ENCODE assay signal across 8 cellular contexts in genomic region chr17:57849874-57850754, GRCh38. TPM values are rescaled to one million over a fixed set of nuclear protein-coding genes. Genes with fewer than 3 reads are reported as not detected.
DNase-seq lines count a peak whose midpoint lies in the region; ATAC-seq lines count a peak whose summit lies in the region.

Gene MRPS23, minus strand, starts transcription at chr17:57850044. Its CDS starts 34 bp downstream, at chr17:57850010.

- H3K27ac Mint-ChIP-seq in CD8-positive, alpha-beta memory T cell = peak within 1 kb of the TSS; percentile 90 to 100 (median 99)

- peaks cover 30% of the 10 kb centered on the region for H3K4me1 ChIP-seq in CD8-positive, alpha-beta memory T cell (ENCODE audit: insufficient read depth, low read length)
- H3K4me1 ChIP-seq in effector memory CD4-positive, alpha-beta T cell (ENCODE audit: control insufficient read depth, insufficient read depth, low read length, poor library complexity, severe bottlenecking) = peaks cover 10% of the 10 kb centered on the region

- CTCF ChIA-PET in CD8-positive, alpha-beta memory T cell (lab: Charles Lee) = interaction anchor here (0.7 to 4.0 kb wide), 8 partner anchors 8 to 262 kb away, joined by 3 to 19 read pairs (median 4); no protein-coding TSS in a partner anchor

- peak within 1 kb of the TSS; percentile 99 for H3K4me3 ChIP-seq in CD8-positive, alpha-beta memory T cell (ENCODE audit: low read length)
- H3K4me3 ChIP-seq in effector memory CD4-positive, alpha-beta T cell (ENCODE audit: insufficient read depth, low read depth, low read length, poor library complexity, severe bottlenecking) = peak within 1 kb of the TSS; percentile 61

- no peaks in the 10 kb centered on the region for H3K9me3 ChIP-seq in CD8-positive, alpha-beta memory T cell (ENCODE audit: low read length)
- H3K9me3 ChIP-seq in effector memory CD4-positive, alpha-beta T cell (ENCODE audit: control insufficient read depth, low read length) = no peaks in the 10 kb centered on the region

- peak; percentile 92 to 98 (median 94) for DNase-seq in CD8-positive, alpha-beta memory T cell
- DNase-seq in HS-5 (ENCODE audit: low read depth) (peak; percentile 89), medulla oblongata (ENCODE audit: extremely low spot score) (peak; percentile 99)
- DNase-seq in NK-92 treated with Interleukin-12 subunit alpha and Interleukin-12 subunit beta, amount 100 ng/mL, for 24 hours (lab: John Stamatoyannopoulos, UW) = peak; percentile 95
- peak; percentile 95 for DNase-seq in activated CD8-positive, alpha-beta memory T cell treated with anti-CD3 and anti-CD28 coated beads for 24 hours
- peak; percentile 91 to 95 (median 95) for DNase-seq in effector memory CD4-positive, alpha-beta T cell
- peak; percentile 93 for DNase-seq in stimulated activated CD8-positive, alpha-beta memory T cell treated with anti-CD3 and anti-CD28 coated beads, Interleukin-12 subunit alpha, Interleukin-12 subunit beta, amount 100 ng/mL, for 1 hour (ENCODE audit: low read depth)

- ATAC-seq in GM19468 (IDR thresholded peaks at IDR 0.05; ENCODE audit: extremely low read depth, unreplicated experiment) = peak; percentile 95

- no peaks in the 10 kb centered on the region for H3K9me3 Mint-ChIP-seq in CD8-positive, alpha-beta memory T cell

- peaks cover 10% of the 10 kb centered on the region for H3K36me3 ChIP-seq in CD8-positive, alpha-beta memory T cell (ENCODE audit: insufficient read depth, low read length)
- peaks cover 6% of the 10 kb centered on the region for H3K36me3 ChIP-seq in effector memory CD4-positive, alpha-beta T cell (ENCODE audit: control insufficient read depth, insufficient read depth, low read length)

- H3K27me3 Mint-ChIP-seq in CD8-positive, alpha-beta memory T cell = no peaks in the 10 kb centered on the region

- no peaks in the 10 kb centered on the region for H3K27me3 ChIP-seq in CD8-positive, alpha-beta memory T cell (ENCODE audit: insufficient read depth, low read length, poor library complexity, severe bottlenecking)
- no peaks in the 10 kb centered on the region for H3K27me3 ChIP-seq in effector memory CD4-positive, alpha-beta T cell (replicated peaks; ENCODE audit: control insufficient read depth, insufficient read depth, low read length, poor library complexity, severe bottlenecking)

- peaks cover 0 to 36% (median 3%) of the 10 kb centered on the region in 3 donors for H3K36me3 Mint-ChIP-seq in CD8-positive, alpha-beta memory T cell

- H3K4me1 Mint-ChIP-seq in CD8-positive, alpha-beta memory T cell = peaks cover 37 to 52% (median 40%) of the 10 kb centered on the region in 3 donors

- peak within 1 kb of the TSS; percentile 96 for H3K27ac ChIP-seq in CD8-positive, alpha-beta memory T cell (ENCODE audit: low read depth, low read length)
- H3K27ac ChIP-seq in effector memory CD4-positive, alpha-beta T cell (ENCODE audit: insufficient read depth, low read length, poor library complexity, severe bottlenecking) = peak within 1 kb of the TSS; percentile 91

- H3K4me3 Mint-ChIP-seq in CD8-positive, alpha-beta memory T cell = peak within 1 kb of the TSS; percentile 93 to 99 (median 97)

- POLR2A ChIA-PET in CD8-positive, alpha-beta memory T cell (lab: Charles Lee) = interaction anchor here (0.6 to 2.6 kb wide), 6 partner anchors 11 to 765 kb away, joined by 3 to 31 read pairs (median 6); partner anchors contain the start of genes AKAP1, DYNLL2, MKS1 and SRSF1

RNA-seq across cellular contexts. Expression of gene MRPS23, which starts in this region (rescaled TPM):
- 10 to 100 TPM; 83.1 to 88.5 TPM for total RNA-seq in CD8-positive, alpha-beta memory T cell
- polyA plus RNA-seq in CD8-positive, alpha-beta memory T cell = 42.6 TPM

Comparison
In these comparisons a context has a peak if more than half of its experiments do, and no peak if none do; other contexts are left out.
1. Peak in every context shown above with its lines: DNase-seq, ATAC-seq, H3K4me3 ChIP-seq and H3K27ac ChIP-seq.